Comparison of ENCODE assay signal across 8 cellular contexts in the genomic region with DNA sequence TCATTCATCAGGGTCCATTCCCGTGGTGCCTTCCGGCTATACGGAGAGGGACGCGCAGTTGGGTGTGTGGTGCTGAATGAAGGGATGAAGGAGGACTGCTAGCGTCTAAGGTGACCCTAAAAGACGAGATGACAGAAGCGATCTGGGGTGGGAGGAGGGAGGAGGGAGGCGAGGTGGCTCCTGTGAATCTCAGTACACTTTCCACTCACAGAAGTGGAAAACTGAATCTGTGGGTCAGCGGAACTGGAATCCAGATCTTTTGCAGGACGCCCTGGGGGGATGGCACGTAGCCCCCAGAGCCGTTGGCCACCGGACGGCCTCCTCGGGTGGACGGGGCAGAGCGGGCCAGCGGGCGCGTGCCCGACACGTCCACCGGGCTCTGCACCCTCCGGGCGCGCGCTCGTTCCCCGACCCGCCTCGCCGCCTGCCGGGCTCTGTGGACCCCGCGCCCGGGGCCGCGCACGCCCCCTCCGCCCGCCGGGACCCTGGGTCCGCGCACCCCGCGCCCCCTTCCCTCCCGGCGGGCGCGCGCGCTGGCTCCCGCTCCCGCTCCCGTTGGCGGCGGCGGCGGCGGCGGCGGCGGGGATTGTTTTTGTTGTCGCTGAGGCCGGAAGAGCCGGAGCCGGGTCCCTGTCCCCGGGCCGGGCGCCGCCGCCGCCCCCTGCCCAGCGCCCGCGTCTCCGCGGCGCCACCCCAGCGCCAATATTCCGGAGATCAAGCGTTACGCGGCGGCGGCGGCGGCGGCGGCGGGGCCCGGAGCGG. TPM values are rescaled to one million over a fixed set of nuclear protein-coding genes. Genes with fewer than 3 reads are reported as not detected.
DNase-seq lines count a peak whose midpoint lies in the region; ATAC-seq, FAIRE-seq and TF ChIP-seq lines count a peak whose summit lies in the region.

TSS of gene AGO4 (plus strand) at position 403 of the 762 bp plus-strand sequence. CDS start 401 bp downstream, outside the sequence.

- DNase-seq in GM12891 (ENCODE audit: insufficient read length, low spot score) (peak; percentile 43), NCI-H1105 (lab: John Stamatoyannopoulos, UW) (peak; percentile 56), H1 (ENCODE audit: low read depth in 1 of 2, low spot score in 2 of 2) (peak in 1 of 2 experiments; percentile 79), right lobe of liver (peak; percentile 73 to 80 (median 79))
- DNase-seq in activated CD4-positive, alpha-beta memory T cell treated with anti-CD3 and anti-CD28 coated beads for 36 hours, result peak; percentile 41
- DNase-seq in stimulated activated CD4-positive, alpha-beta T cell treated with anti-CD3 and anti-CD28 coated beads, Interleukin-4, amount 100 ng/mL, for 1 hour, result peak; percentile 44

- no peak for TF ChIP-seq RAD21 in H1 (IDR thresholded peaks at IDR 0.05 in 1 of 2, conservative IDR thresholded peaks at IDR 0.05 in 1 of 2; ENCODE audit: low read depth in 2 of 2, low read length in 2 of 2)

- H3K4me2 ChIP-seq in H1 (ENCODE audit: insufficient read depth in 1 of 2, low read depth in 2 of 2, low read length in 2 of 2), result peak within 1 kb of the TSS; percentile 67 to 86

- H2BK15ac ChIP-seq in H1 (ENCODE audit: low read length), result 0 out of 2 replicates have a peak within 1 kb of the TSS, but pooled peaks have one; percentile 40

- H3K27ac ChIP-seq in 22Rv1, result peak within 1 kb of the TSS; percentile 96
- no peak within 1 kb of the TSS for H3K27ac ChIP-seq in H1 (ENCODE audit: low read depth, low read length)
- peak within 1 kb of the TSS; percentile 80 to 96 (median 91) for H3K27ac ChIP-seq in right lobe of liver

- H3K79me2 ChIP-seq in H1 (ENCODE audit: control insufficient read depth in 1 of 2, insufficient read depth in 2 of 2, low read length in 2 of 2), result peaks cover 0 to 2% of the 10 kb centered on the region in 2 experiments; a peak in 1 of 4 replicates

- no peak within 1 kb of the TSS for H2AK5ac ChIP-seq in H1 (ENCODE audit: low read depth, low read length)

- H3K4me3 ChIP-seq in H1 (ENCODE audit: extremely low read depth in 1 of 4, insufficient read depth in 2 of 4, low read depth in 3 of 4, low read length in 4 of 4), result peak within 1 kb of the TSS; percentile 68 to 92 (median 82)
- H3K4me3 ChIP-seq in right lobe of liver, result peak within 1 kb of the TSS; percentile 74 to 92 (median 90)

- peak within 1 kb of the TSS; percentile 94; the same call in 1 of the 2 replicates for H2AFZ ChIP-seq in H1 (ENCODE audit: low read length)

- 2% methylated on average over 19 of the region's 94 CpGs; no CpG with 5 or more reads in 1 of the 2 experiments for WGBS in H1 (ENCODE audit: extremely low coverage in 1 of 2, insufficient coverage in 1 of 2, insufficient read length in 1 of 2, insufficient replicate concordance in 2 of 2, low coverage in 1 of 2, low lambda C conversion rate in 2 of 2, missing lambda C conversion rate in 1 of 2), 2 experiments
- WGBS in right lobe of liver (ENCODE audit: insufficient coverage, low coverage, low lambda C conversion rate, missing lambda C conversion rate), result 0% methylated on average over 25 of the region's 94 CpGs

- H3K36me3 ChIP-seq in H1 (ENCODE audit: control insufficient read depth in 2 of 4, insufficient read depth in 4 of 4, low read length in 3 of 4) (no peaks in the 10 kb centered on the region), right lobe of liver (no peaks in the 10 kb centered on the region)

- ATAC-seq in right lobe of liver, result peak; percentile 71 to 88 (median 80)
- ATAC-seq in HG03571 (IDR thresholded peaks at IDR 0.05; ENCODE audit: unreplicated experiment), result no peak

- H3K4ac ChIP-seq in H1 (replicated peaks; ENCODE audit: insufficient read length, low read depth, low read length), result no peak within 1 kb of the TSS

- peak within 1 kb of the TSS; percentile 13; the same call in 1 of the 2 replicates for H2BK12ac ChIP-seq in H1 (ENCODE audit: low read depth, low read length)

- TF ChIP-seq CTCF in 22Rv1 (IDR thresholded peaks at IDR 0.05) (no peak), H1 (IDR thresholded peaks at IDR 0.05; ENCODE audit: control extremely low read depth in 1 of 3, insufficient read depth in 1 of 3, low read depth in 1 of 3, low read length in 3 of 3) (no peak), right lobe of liver (IDR thresholded peaks at IDR 0.05) (peak in 1 of 4 donors; percentile 14)

- H3K4me1 ChIP-seq in H1 (replicated peaks in 1 of 4; ENCODE audit: control insufficient read depth in 3 of 4, insufficient read depth in 4 of 4, low read length in 3 of 4) (peaks cover 0 to 3% (median 0%) of the 10 kb centered on the region in 4 experiments; a peak in 1 of 7 replicates), right lobe of liver (peaks cover 0 to 28% (median 9%) of the 10 kb centered on the region in 4 donors)

- H4K91ac ChIP-seq in H1 (replicated peaks; ENCODE audit: insufficient read length, low read length), result peak within 1 kb of the TSS; percentile 84

- FAIRE-seq in GM12891 (lab: Jason Lieb, UNC) (peak; percentile 71), H1 (lab: Jason Lieb, UNC) (no peak)

- POLR2A ChIA-PET in activated CD4-positive, alpha-beta memory T cell treated with anti-CD3 and anti-CD28 coated beads for 36 hours (lab: Charles Lee), result no interaction called here
- POLR2A ChIA-PET in H1 (lab: Charles Lee; ENCODE audit: partially characterized antibody), result interaction anchor here (1.3 to 1.4 kb wide), 2 partner anchors 76 to 124 kb away, joined by 3 to 5 read pairs; partner anchors contain the start of gene AGO3

- no peak within 1 kb of the TSS for H3K23ac ChIP-seq in H1 (ENCODE audit: insufficient read length)

- peak within 1 kb of the TSS; percentile 65 to 88 (median 70) for H3K9ac ChIP-seq in H1 (replicated peaks in 1 of 4; ENCODE audit: extremely low read depth in 1 of 4, low read depth in 3 of 4, low read length in 3 of 4)

- H4K20me1 ChIP-seq in H1 (replicated peaks in 1 of 2; ENCODE audit: control insufficient read depth in 1 of 2, insufficient read depth in 2 of 2, low read length in 2 of 2), result no peaks in the 10 kb centered on the region

- TF ChIP-seq POLR2A in GM12891 (IDR thresholded peaks at IDR 0.05; ENCODE audit: low read depth, low read length) (no peak), H1 (IDR thresholded peaks at IDR 0.05; ENCODE audit: control extremely low read depth in 1 of 2, low read depth in 2 of 2, low read length in 2 of 2) (no peak), right lobe of liver (IDR thresholded peaks at IDR 0.05) (peak; percentile 14)

- H4K8ac ChIP-seq in H1 (ENCODE audit: extremely low read depth, insufficient read depth, low read length), result peak within 1 kb of the TSS; percentile 36

- no peak within 1 kb of the TSS for H3K14ac ChIP-seq in H1 (ENCODE audit: insufficient read length)

- H3K4me1 Mint-ChIP-seq in activated CD4-positive, alpha-beta memory T cell treated with anti-CD3 and anti-CD28 coated beads for 36 hours (ENCODE audit: low read depth), result peaks cover 36% of the 10 kb centered on the region

- CTCF ChIA-PET in activated CD4-positive, alpha-beta memory T cell treated with anti-CD3 and anti-CD28 coated beads for 36 hours (lab: Charles Lee), result interaction anchor here (0.6 kb wide), 1 partner anchor 284 kb away, joined by 6 read pairs; no protein-coding TSS in a partner anchor
- CTCF ChIA-PET in H1 (lab: Charles Lee; ENCODE audit: partially characterized antibody), result no interaction called here

- H3K27me3 Mint-ChIP-seq in activated CD4-positive, alpha-beta memory T cell treated with anti-CD3 and anti-CD28 coated beads for 36 hours, result no peaks in the 10 kb centered on the region

- peak within 1 kb of the TSS; percentile 78 for H3K18ac ChIP-seq in H1 (ENCODE audit: extremely low read depth, low read length)

- H3K79me1 ChIP-seq in H1 (ENCODE audit: low read depth, low read length), result no peaks in the 10 kb centered on the region

- no peaks in the 10 kb centered on the region for H3K27me3 ChIP-seq in H1 (replicated peaks in 1 of 4; ENCODE audit: control insufficient read depth in 3 of 4, extremely low read depth in 1 of 4, insufficient read depth in 3 of 4, low read length in 3 of 4)
- no peaks in the 10 kb centered on the region for H3K27me3 ChIP-seq in right lobe of liver

- H2BK5ac ChIP-seq in H1 (ENCODE audit: low read depth, low read length), result no peak within 1 kb of the TSS; the same call in 1 of the 2 replicates

- no peaks in the 10 kb centered on the region for H3K36me3 Mint-ChIP-seq in activated CD4-positive, alpha-beta memory T cell treated with anti-CD3 and anti-CD28 coated beads for 36 hours

- H3K9me3 ChIP-seq in H1 (ENCODE audit: insufficient read depth in 2 of 2, low read depth in 1 of 2, low read length in 1 of 2) (no peaks in the 10 kb centered on the region), right lobe of liver (no peaks in the 10 kb centered on the region)

- intact Hi-C loops in activated CD4-positive, alpha-beta memory T cell treated with anti-CD3 and anti-CD28 coated beads for 36 hours (cut with micrococcal nuclease), result loop anchor here (2.0 to 10.0 kb wide), 3 partner anchors 35 to 281 kb away; partner anchors contain the start of genes ADPRS and AGO3
- intact Hi-C loops in right lobe of liver (cut with DNase I), result no loop called here

- H2BK20ac ChIP-seq in H1 (ENCODE audit: low read length), result 0 out of 2 replicates have a peak within 1 kb of the TSS, but pooled peaks have one; percentile 15

- TF ChIP-seq EP300 in H1 (IDR thresholded peaks at IDR 0.05; ENCODE audit: borderline replicate concordance in 1 of 2, low read depth in 2 of 2, low read length in 2 of 2), result no peak; a peak in 1 of 3 replicates

- H3K56ac ChIP-seq in H1 (replicated peaks; ENCODE audit: insufficient read length, low read depth, low read length), result peak within 1 kb of the TSS; percentile 62

- H3K27ac Mint-ChIP-seq in activated CD4-positive, alpha-beta memory T cell treated with anti-CD3 and anti-CD28 coated beads for 36 hours, result peak within 1 kb of the TSS; percentile 81

- peak within 1 kb of the TSS; percentile 3 for H2BK120ac ChIP-seq in H1 (replicated peaks; ENCODE audit: low read depth, low read length)

- peak within 1 kb of the TSS; percentile 74 for H4K5ac ChIP-seq in H1 (ENCODE audit: insufficient read length, low read depth, low read length)

- H3K4me3 Mint-ChIP-seq in activated CD4-positive, alpha-beta memory T cell treated with anti-CD3 and anti-CD28 coated beads for 36 hours, result peak within 1 kb of the TSS; percentile 86

- H3K9me3 Mint-ChIP-seq in activated CD4-positive, alpha-beta memory T cell treated with anti-CD3 and anti-CD28 coated beads for 36 hours, result no peaks in the 10 kb centered on the region

- H3K23me2 ChIP-seq in H1 (ENCODE audit: low read depth, low read length), result peaks cover 11% of the 10 kb centered on the region

RNA-seq across cellular contexts. Expression of gene AGO4, which starts in this region (rescaled TPM):
- polyA plus RNA-seq in GM12891 (2012; ENCODE audit: low read depth, missing spikeins), result 2.5 TPM
- total RNA-seq in activated CD4-positive, alpha-beta memory T cell treated with anti-CD3 and anti-CD28 coated beads for 36 hours, result 1 to 10 TPM; 5.1 to 6.0 TPM
- total RNA-seq in H1 (2021; fragmentation: NEBNext Ultra II Directional; extraction: Animal tissue kit (Norgen Biotek cat#: 25700)), result 7.3 and 7.7 TPM in 2 replicates
- 5.5 and 5.6 TPM in 2 replicates for polyA plus RNA-seq in H1 (2011; rRNA removed)
- 8.6 TPM for polyA plus RNA-seq in H1 (2011; cell fraction: cytosol; rRNA removed)
- 12.8 TPM for polyA plus RNA-seq in H1 (2011; cell fraction: nucleus; rRNA removed)
- 7.9 to 9.3 TPM (median 8.9 TPM) in 4 replicates for polyA plus RNA-seq in H1 (2012, experiment 1 of 2)
- polyA plus RNA-seq in H1 (2012, experiment 2 of 2), result 0.45 TPM
- polyA plus RNA-seq in H1 (2013, experiment 1 of 2), result 3.9 TPM
- polyA plus RNA-seq in H1 (2013, experiment 2 of 2), result 4.7 TPM
- polyA minus RNA-seq in H1 (2011; rRNA and poly(A)+ RNA removed), result 48.5 and 74.4 TPM in 2 replicates
- polyA minus RNA-seq in H1 (2011; cell fraction: cytosol; rRNA and poly(A)+ RNA removed), result 22.1 TPM
- 17.7 TPM for polyA minus RNA-seq in H1 (2011; cell fraction: nucleus; rRNA and poly(A)+ RNA removed)
- 10 to 100 TPM in 1 of 6 experiments, 1 to 10 TPM in 5; 6.5 to 10.4 (median 7.7) TPM for total RNA-seq in right lobe of liver
